1 cellular context compared by ENCODE assay signal in the genomic region with DNA sequence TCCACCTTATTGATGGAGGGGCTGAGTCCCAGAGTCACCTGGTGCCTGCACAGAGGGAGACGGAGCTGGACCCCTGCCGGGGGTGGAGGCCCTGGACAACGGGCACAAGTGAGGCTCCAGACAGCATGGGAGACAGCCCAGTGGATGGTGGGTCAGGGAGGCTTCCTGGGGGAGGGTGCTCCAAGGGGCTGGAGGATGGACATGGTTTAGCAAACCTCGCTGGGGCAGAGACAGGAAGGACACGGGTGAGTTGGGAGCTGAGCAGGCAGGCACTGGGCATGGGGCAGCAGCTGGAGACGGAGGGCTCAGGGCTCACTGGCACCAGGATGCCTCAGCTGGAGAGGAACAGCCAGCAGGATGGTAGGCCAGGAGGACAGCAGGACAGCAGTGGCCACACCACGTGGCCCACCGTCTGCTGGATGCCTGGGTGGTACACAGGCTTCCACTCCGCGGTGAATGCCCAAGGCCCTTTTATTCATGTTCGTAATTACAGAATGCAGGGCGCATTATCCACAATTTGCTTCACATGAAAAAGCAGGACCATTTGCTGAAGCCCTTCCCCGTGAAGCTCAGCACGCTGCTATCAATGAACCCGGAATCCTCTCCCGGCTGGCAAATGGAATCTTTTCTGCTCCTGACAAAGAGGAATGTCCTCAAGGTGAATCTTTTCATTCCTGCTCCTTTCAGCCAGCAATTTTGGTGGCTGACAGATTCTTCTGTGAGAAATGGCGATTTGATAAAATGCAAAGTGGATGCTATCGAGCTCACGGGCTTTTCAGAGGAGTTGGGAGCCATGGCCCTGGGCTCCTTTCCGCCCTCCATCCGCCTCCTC.
TF ChIP-seq lines count a peak whose summit lies in the region.

No MANE protein-coding gene starts in this region.

TF ChIP-seq in neural cell, 6 proteins besides CTCF, POLR2A, EP300 and RAD21:
- TF ChIP-seq MXI1 (conservative IDR thresholded peaks at IDR 0.05; ENCODE audit: poor library complexity, severe bottlenecking) (no peak), POLR2AphosphoS5 (IDR thresholded peaks at IDR 0.05) (no peak), TAF1 (IDR thresholded peaks at IDR 0.05; ENCODE audit: low read depth) (no peak), EZH2 (IDR thresholded peaks at IDR 0.05; ENCODE audit: borderline replicate concordance, insufficient read depth, low read length, poor library complexity, severe bottlenecking) (no peak)
- TF ChIP-seq, protein P1, sequence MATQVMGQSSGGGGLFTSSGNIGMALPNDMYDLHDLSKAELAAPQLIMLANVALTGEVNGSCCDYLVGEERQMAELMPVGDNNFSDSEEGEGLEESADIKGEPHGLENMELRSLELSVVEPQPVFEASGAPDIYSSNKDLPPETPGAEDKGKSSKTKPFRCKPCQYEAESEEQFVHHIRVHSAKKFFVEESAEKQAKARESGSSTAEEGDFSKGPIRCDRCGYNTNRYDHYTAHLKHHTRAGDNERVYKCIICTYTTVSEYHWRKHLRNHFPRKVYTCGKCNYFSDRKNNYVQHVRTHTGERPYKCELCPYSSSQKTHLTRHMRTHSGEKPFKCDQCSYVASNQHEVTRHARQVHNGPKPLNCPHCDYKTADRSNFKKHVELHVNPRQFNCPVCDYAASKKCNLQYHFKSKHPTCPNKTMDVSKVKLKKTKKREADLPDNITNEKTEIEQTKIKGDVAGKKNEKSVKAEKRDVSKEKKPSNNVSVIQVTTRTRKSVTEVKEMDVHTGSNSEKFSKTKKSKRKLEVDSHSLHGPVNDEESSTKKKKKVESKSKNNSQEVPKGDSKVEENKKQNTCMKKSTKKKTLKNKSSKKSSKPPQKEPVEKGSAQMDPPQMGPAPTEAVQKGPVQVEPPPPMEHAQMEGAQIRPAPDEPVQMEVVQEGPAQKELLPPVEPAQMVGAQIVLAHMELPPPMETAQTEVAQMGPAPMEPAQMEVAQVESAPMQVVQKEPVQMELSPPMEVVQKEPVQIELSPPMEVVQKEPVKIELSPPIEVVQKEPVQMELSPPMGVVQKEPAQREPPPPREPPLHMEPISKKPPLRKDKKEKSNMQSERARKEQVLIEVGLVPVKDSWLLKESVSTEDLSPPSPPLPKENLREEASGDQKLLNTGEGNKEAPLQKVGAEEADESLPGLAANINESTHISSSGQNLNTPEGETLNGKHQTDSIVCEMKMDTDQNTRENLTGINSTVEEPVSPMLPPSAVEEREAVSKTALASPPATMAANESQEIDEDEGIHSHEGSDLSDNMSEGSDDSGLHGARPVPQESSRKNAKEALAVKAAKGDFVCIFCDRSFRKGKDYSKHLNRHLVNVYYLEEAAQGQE (IDR thresholded peaks at IDR 0.05; ENCODE audit: borderline replicate concordance) = peak; percentile 83
